21 cellular contexts compared by ENCODE assay signal in genomic region chr10:111319866-111320265, GRCh38.
DNase-seq lines count a peak whose midpoint lies in the region; ATAC-seq and TF ChIP-seq lines count a peak whose summit lies in the region.
"Had no signal": no experiment of that assay in that cellular context is flagged by ENCODE, and none has a peak within 500 bp of the region (broad histone marks: within the 10 kb centered on the region; RNA-seq: fewer than 3 reads in every experiment).

No MANE protein-coding gene starts in this region.

- H3K9me3 ChIP-seq in osteoblast (ENCODE audit: low read depth, low read length), result no peaks in the 10 kb centered on the region
- H3K9me3 ChIP-seq: A549; BE2C; BLaER1 treated with 17β-estradiol and CSF1 and Interleukin-3, amounts not matched to agents 10 nM and 100 nM had no signal

- in situ Hi-C loops in G401 (cut with HindIII; ENCODE audit: low sequenced_read_pairs), result no loop called here

- H2AFZ ChIP-seq in osteoblast (ENCODE audit: low read length), result no peak overlapping the region

- no peak overlapping the region for H3K27ac ChIP-seq in osteoblast (ENCODE audit: low read depth, low read length)
- no peak overlapping the region for H3K27ac ChIP-seq in coronary artery
- H3K27ac ChIP-seq: A549; BLaER1 treated with 17β-estradiol and CSF1 and Interleukin-3, amounts not matched to agents 10 nM and 100 nM had no signal

- H3K27me3 ChIP-seq in osteoblast (ENCODE audit: insufficient read depth, low read length), result no peaks in the 10 kb centered on the region
- H3K27me3 ChIP-seq: BE2C; BLaER1 treated with 17β-estradiol and CSF1 and Interleukin-3, amounts not matched to agents 10 nM and 100 nM had no signal

- H4K20me1 ChIP-seq in osteoblast (ENCODE audit: insufficient read depth, low read length), result no peaks in the 10 kb centered on the region
- H4K20me1 ChIP-seq: BLaER1 treated with 17β-estradiol and CSF1 and Interleukin-3, amounts not matched to agents 10 nM and 100 nM had no signal

- DNase-seq in AG10803 (ENCODE audit: low read depth) (peak; percentile 34), EL (peak; percentile 52), HS-27A (ENCODE audit: low read depth) (peak; percentile 24), osteoblast (ENCODE audit: insufficient read length, low spot score, missing footprints) (peak; percentile 22), coronary artery (ENCODE audit: low spot score) (no peak), G401 (ENCODE audit: low spot score) (no peak)
- no peak for DNase-seq in activated CD4-positive, alpha-beta T cell treated with anti-CD3 and anti-CD28 coated beads for 1 hour
- DNase-seq: 8988T; ACHN; AML-193; BE2C; CD4-positive, alpha-beta T cell; CD8-positive, alpha-beta memory T cell; DMS 273 treated with DMSO at 0.1 percent for 48 hours; DMS79; GDM1; H7; HCEC 1CT had no signal

- no peaks in the 10 kb centered on the region for H3K4me1 ChIP-seq in osteoblast (ENCODE audit: insufficient read depth, low read length)
- H3K4me1 ChIP-seq: A549; BE2C; BLaER1 treated with 17β-estradiol and CSF1 and Interleukin-3, amounts not matched to agents 10 nM and 100 nM had no signal

- no peak for ATAC-seq in HG03025 (IDR thresholded peaks at IDR 0.05; ENCODE audit: low FRiP score, unreplicated experiment)
- ATAC-seq: A549 had no signal

- H3K4me3 ChIP-seq in AG10803 (ENCODE audit: low read length) (no peak overlapping the region), osteoblast (ENCODE audit: insufficient read depth, low read length) (no peak overlapping the region), coronary artery (no peak overlapping the region)
- H3K4me3 ChIP-seq: A549; BLaER1 treated with 17β-estradiol and CSF1 and Interleukin-3, amounts not matched to agents 10 nM and 100 nM had no signal

- no peaks in the 10 kb centered on the region for H3K36me3 ChIP-seq in osteoblast (ENCODE audit: insufficient read depth, low read length)
- H3K36me3 ChIP-seq: BE2C; BLaER1 treated with 17β-estradiol and CSF1 and Interleukin-3, amounts not matched to agents 10 nM and 100 nM had no signal

- TF ChIP-seq CTCF in AG10803 (conservative IDR thresholded peaks at IDR 0.05; ENCODE audit: low read length), result no peak
- TF ChIP-seq CTCF in osteoblast (IDR thresholded peaks at IDR 0.05; ENCODE audit: extremely low read depth, low read depth, low read length), result no peak
- no peak for TF ChIP-seq CTCF in coronary artery (IDR thresholded peaks at IDR 0.05)

- no peaks in the 10 kb centered on the region for H3K79me2 ChIP-seq in osteoblast (ENCODE audit: insufficient read depth, low read length)

- H3K4me2 ChIP-seq in osteoblast (ENCODE audit: insufficient read depth, low read length), result no peak overlapping the region
- H3K4me2 ChIP-seq: A549; BLaER1 treated with 17β-estradiol and CSF1 and Interleukin-3, amounts not matched to agents 10 nM and 100 nM had no signal

Comparison
In these comparisons a context has a peak if more than half of its experiments do, and no peak if none do; other contexts are left out.
1. DNase-seq: peak in AG10803 (single experiment), EL (single experiment), HS-27A (single experiment) and osteoblast (single experiment); none in coronary artery (single experiment), activated CD4-positive, alpha-beta T cell treated with anti-CD3 and anti-CD28 coated beads for 1 hour (single experiment) and G401 (single experiment).